ENCODE assay signal across 21 cellular contexts in genomic region chr20:60500038-60500701, GRCh38.
DNase-seq lines count a peak whose midpoint lies in the region; ATAC-seq, FAIRE-seq and TF ChIP-seq lines count a peak whose summit lies in the region.
"Had no signal": no experiment of that assay in that cellular context is flagged by ENCODE, and none has a peak within 500 bp of the region (broad histone marks: within the 10 kb centered on the region; RNA-seq: fewer than 3 reads in every experiment).

No MANE protein-coding gene starts in this region.

- no peak overlapping the region for H2AFZ ChIP-seq in HepG2 (ENCODE audit: low read length)

- H3K4me3 ChIP-seq in HepG2 (replicated peaks in 1 of 3; ENCODE audit: insufficient read depth in 1 of 3, low read depth in 2 of 3, low read length in 3 of 3), result no peak overlapping the region
- no peak overlapping the region for H3K4me3 ChIP-seq in right lobe of liver
- no peak overlapping the region for H3K4me3 ChIP-seq in esophagus muscularis mucosa
- H3K4me3 ChIP-seq in lower lobe of right lung, result no peak overlapping the region
- H3K4me3 ChIP-seq: A549; BLaER1 treated with 17β-estradiol and CSF1 and Interleukin-3, amounts not matched to agents 10 nM and 100 nM had no signal

- peaks cover 73% of the 10 kb centered on the region for H3K9me3 ChIP-seq in HepG2 (ENCODE audit: low read length)
- H3K9me3 ChIP-seq in right lobe of liver, result no peaks in the 10 kb centered on the region
- no peaks in the 10 kb centered on the region for H3K9me3 ChIP-seq in esophagus muscularis mucosa
- no peaks in the 10 kb centered on the region for H3K9me3 ChIP-seq in lower lobe of right lung
- H3K9me3 ChIP-seq: A549; BLaER1 treated with 17β-estradiol and CSF1 and Interleukin-3, amounts not matched to agents 10 nM and 100 nM; Caco-2 had no signal

- TF ChIP-seq POLR2A in HepG2 (IDR thresholded peaks at IDR 0.05; ENCODE audit: insufficient read depth in 1 of 2, low read depth in 2 of 2, low read length in 2 of 2), result no peak
- TF ChIP-seq POLR2A in right lobe of liver (IDR thresholded peaks at IDR 0.05), result no peak
- TF ChIP-seq POLR2A in esophagus muscularis mucosa (IDR thresholded peaks at IDR 0.05; ENCODE audit: low read depth), result no peak

- WGBS in HepG2 (ENCODE audit: low lambda C conversion rate), result 19% methylated on average over 4 of the region's 4 CpGs
- WGBS in right lobe of liver (ENCODE audit: insufficient coverage, low coverage, low lambda C conversion rate, missing lambda C conversion rate), result 52% methylated on average over 4 of the region's 4 CpGs
- 88% methylated on average over 4 of the region's 4 CpGs for WGBS in esophagus muscularis mucosa

- H3K27ac ChIP-seq in HepG2 (ENCODE audit: extremely low read length, insufficient read depth, low read length), result no peak overlapping the region
- H3K27ac ChIP-seq in right lobe of liver, result no peak overlapping the region
- no peak overlapping the region for H3K27ac ChIP-seq in esophagus muscularis mucosa (replicated peaks in 1 of 4)
- no peak overlapping the region for H3K27ac ChIP-seq in lower lobe of right lung
- H3K27ac ChIP-seq: 22Rv1; A549; BLaER1 treated with 17β-estradiol and CSF1 and Interleukin-3, amounts not matched to agents 10 nM and 100 nM; C4-2B had no signal

- H3K4me2 ChIP-seq in HepG2 (ENCODE audit: low read depth, low read length), result no peak overlapping the region
- H3K4me2 ChIP-seq: A549; BLaER1 treated with 17β-estradiol and CSF1 and Interleukin-3, amounts not matched to agents 10 nM and 100 nM had no signal

- TF ChIP-seq RAD21 in HepG2 (CRISPR knock-in tag; IDR thresholded peaks at IDR 0.05), result no peak

- no peaks in the 10 kb centered on the region for H3K4me1 ChIP-seq in HepG2 (ENCODE audit: insufficient read depth, low read length)
- no peaks in the 10 kb centered on the region for H3K4me1 ChIP-seq in right lobe of liver
- no peaks in the 10 kb centered on the region for H3K4me1 ChIP-seq in esophagus muscularis mucosa
- no peaks in the 10 kb centered on the region for H3K4me1 ChIP-seq in lower lobe of right lung
- H3K4me1 ChIP-seq: A549; BLaER1 treated with 17β-estradiol and CSF1 and Interleukin-3, amounts not matched to agents 10 nM and 100 nM; Caco-2 had no signal

- in situ Hi-C loops in HepG2 (cut with HindIII; ENCODE audit: extremely low pct_ligation_motif_present, low pct_unique_long_range_greater_than_20kb), result no loop called here

- POLR2A ChIA-PET in HepG2 (lab: Yijun Ruan, JAX), result no interaction called here

- H3K27me3 ChIP-seq in HepG2 (ENCODE audit: control insufficient read depth in 1 of 2, insufficient read depth in 2 of 2, low read length in 2 of 2), result no peaks in the 10 kb centered on the region
- H3K27me3 ChIP-seq in right lobe of liver, result no peaks in the 10 kb centered on the region
- no peaks in the 10 kb centered on the region for H3K27me3 ChIP-seq in esophagus muscularis mucosa
- no peaks in the 10 kb centered on the region for H3K27me3 ChIP-seq in lower lobe of right lung (ENCODE audit: low read depth)
- H3K27me3 ChIP-seq: BLaER1 treated with 17β-estradiol and CSF1 and Interleukin-3, amounts not matched to agents 10 nM and 100 nM had no signal

- no peak overlapping the region for H3K9ac ChIP-seq in HepG2 (ENCODE audit: insufficient read depth, low read depth, low read length)
- H3K9ac ChIP-seq: BLaER1 treated with 17β-estradiol and CSF1 and Interleukin-3, amounts not matched to agents 10 nM and 100 nM had no signal

- ATAC-seq in HepG2 (no peak), right lobe of liver (no peak), lower lobe of right lung (no peak)
- ATAC-seq: A549; CD8-positive, alpha-beta T cell had no signal

- FAIRE-seq in HepG2 (lab: Jason Lieb, UNC), result no peak
- peak; percentile 74 for FAIRE-seq in urothelium cell line (lab: Jason Lieb, UNC)
- FAIRE-seq: A549, D721Med, G401.6, GM12891, GM19239 had no signal

- H3K36me3 ChIP-seq in HepG2 (replicated peaks in 1 of 2; ENCODE audit: control insufficient read depth in 1 of 2, insufficient read depth in 2 of 2, low read length in 2 of 2) (no peaks in the 10 kb centered on the region), right lobe of liver (no peaks in the 10 kb centered on the region), esophagus muscularis mucosa (no peaks in the 10 kb centered on the region), lower lobe of right lung (no peaks in the 10 kb centered on the region)
- H3K36me3 ChIP-seq: BLaER1 treated with 17β-estradiol and CSF1 and Interleukin-3, amounts not matched to agents 10 nM and 100 nM had no signal

- BruUV-seq in HepG2 (replicated peaks; lab: Mats Ljungman, UMichigan), result no TSS peak

- H4K20me1 ChIP-seq in HepG2 (ENCODE audit: insufficient read depth, low read length), result no peaks in the 10 kb centered on the region
- H4K20me1 ChIP-seq: BLaER1 treated with 17β-estradiol and CSF1 and Interleukin-3, amounts not matched to agents 10 nM and 100 nM had no signal

- H3K79me2 ChIP-seq in HepG2 (ENCODE audit: insufficient read depth, low read length), result no peaks in the 10 kb centered on the region

- intact Hi-C loops in HepG2 (cut with micrococcal nuclease; ENCODE audit: unreplicated experiment), result no loop called here
- intact Hi-C loops in right lobe of liver (cut with DNase I), result no loop called here
- intact Hi-C loops in esophagus muscularis mucosa (cut with DNase I), result no loop called here
- intact Hi-C loops in lower lobe of right lung (cut with DNase I), result no loop called here

- CTCF ChIA-PET in HepG2 (lab: Yijun Ruan, JAX; ENCODE audit: low intra/inter-chr PET ratio, low total read pairs), result no interaction called here

- TF ChIP-seq CTCF in HepG2 (CRISPR knock-in tag; IDR thresholded peaks at IDR 0.05), result no peak
- no peak for TF ChIP-seq CTCF in right lobe of liver (IDR thresholded peaks at IDR 0.05)
- no peak for TF ChIP-seq CTCF in esophagus muscularis mucosa (IDR thresholded peaks at IDR 0.05)
- no peak for TF ChIP-seq CTCF in lower lobe of right lung (IDR thresholded peaks at IDR 0.05)

- no peak for DNase-seq in HepG2 (ENCODE audit: low spot score)
- DNase-seq in right lobe of liver, result no peak
- peak; percentile 21 for DNase-seq in esophagus muscularis mucosa (ENCODE audit: extremely low spot score)
- no peak for DNase-seq in urothelium cell line (ENCODE audit: low spot score)
- DNase-seq in T-helper 2 cell, result no peak
- no peak for DNase-seq in lower lobe of right lung
- DNase-seq: AML-193; Caco-2; Calu3; CD4-positive, alpha-beta T cell; CD8-positive, alpha-beta T cell; DMS79 treated with DMSO at 0.1 percent for 48 hours; GF-D8 had no signal

- TF ChIP-seq EP300 in HepG2 (IDR thresholded peaks at IDR 0.05; ENCODE audit: low read depth in 2 of 2, low read length in 2 of 2) (no peak), HepG2 (CRISPR knock-in tag; IDR thresholded peaks at IDR 0.05; ENCODE audit: borderline replicate concordance) (no peak), esophagus muscularis mucosa (IDR thresholded peaks at IDR 0.05) (no peak)

TF ChIP-seq in HepG2, 621 proteins besides CTCF, POLR2A, EP300 and RAD21:
- TF ChIP-seq NFKBIZ (CRISPR knock-in tag; IDR thresholded peaks at IDR 0.05), result no peak
- peak; percentile 54 for TF ChIP-seq HNRNPK (IDR thresholded peaks at IDR 0.05; ENCODE audit: low read depth, low read length, poor library complexity, severe bottlenecking)
- TF ChIP-seq PCBP2 (optimal IDR thresholded peaks at IDR 0.05; ENCODE audit: low read depth, low read length, poor library complexity, severe bottlenecking), result peak; percentile 97
